ENCODE assay signal across 26 cellular contexts in genomic region chr3:197552198-197552597, GRCh38.
"Had no signal": no experiment of that assay in that cellular context is flagged by ENCODE, and none has a peak within 500 bp of the region (broad histone marks: within the 10 kb centered on the region; RNA-seq: fewer than 3 reads in every experiment).

No MANE protein-coding gene starts in this region.

- H3K27ac ChIP-seq: esophagus squamous epithelium, heart right ventricle, lower lobe of right lung, prostate gland, right atrium auricular region, sigmoid colon, testis, tibial artery had no signal

- H3K36me3 ChIP-seq: esophagus squamous epithelium, heart right ventricle, lower lobe of right lung, prostate gland, right atrium auricular region, sigmoid colon, tibial artery had no signal

- H3K27me3 ChIP-seq: testis had no signal

- H3K9me3 ChIP-seq: esophagus squamous epithelium, heart right ventricle, lower lobe of right lung, prostate gland, right atrium auricular region, sigmoid colon, testis, tibial artery had no signal

- DNase-seq: cortex of kidney; effector memory CD8-positive, alpha-beta T cell; erythroblast; esophagus squamous epithelium; foreskin melanocyte; glutamatergic neuron; heart right ventricle; hippocampal formation; left cardiac atrium; left ventricle myocardium superior; lower lobe of right lung; naive thymus-derived CD8-positive, alpha-beta T cell; nucleus accumbens; sigmoid colon; stimulated activated CD4-positive, alpha-beta T cell treated with anti-CD3 and anti-CD28 coated beads, Interleukin-2, amount 100 ng/mL, for 24 hours; stimulated activated CD4-positive, alpha-beta T cell treated with anti-CD3 and anti-CD28 coated beads, Interleukin-4, amount 100 ng/mL, for 24 hours; stimulated activated naive CD8-positive, alpha-beta T cell treated with anti-CD3 and anti-CD28 coated beads, Interleukin-15, Interleukin-2, amounts not matched to agents 100 U/mL and 50 U/mL, for 24 hours; substantia nigra; testis; tibial artery had no signal

- H3K27ac Mint-ChIP-seq: effector memory CD8-positive, alpha-beta T cell; stimulated activated memory B cell treated with anti-CD40 and anti-IgM and Interleukin-4, amounts not matched to agents 10 μg/mL and 1 μg/mL and 100 μg/mL, for 72 hours; type B pancreatic cell had no signal

- H3K9me3 Mint-ChIP-seq: effector memory CD8-positive, alpha-beta T cell; naive thymus-derived CD8-positive, alpha-beta T cell; stimulated activated memory B cell treated with anti-CD40 and anti-IgM and Interleukin-4, amounts not matched to agents 10 μg/mL and 1 μg/mL and 100 μg/mL, for 72 hours; type B pancreatic cell had no signal

- H3K4me3 ChIP-seq: esophagus squamous epithelium, heart right ventricle, lower lobe of right lung, prostate gland, right atrium auricular region, sigmoid colon, testis, tibial artery had no signal

- FAIRE-seq: endometrium, islet of Langerhans had no signal

- H3K4me1 ChIP-seq: prostate gland had no signal

- ATAC-seq: effector memory CD8-positive, alpha-beta T cell; heart right ventricle; left cardiac atrium; left ventricle myocardium superior; lower lobe of right lung; naive thymus-derived CD8-positive, alpha-beta T cell; stimulated activated memory B cell treated with anti-CD40 and anti-IgM and Interleukin-4, amounts not matched to agents 10 μg/mL and 1 μg/mL and 100 μg/mL, for 72 hours; stimulated activated naive CD8-positive, alpha-beta T cell treated with anti-CD3 and anti-CD28 coated beads, Interleukin-15, Interleukin-2, amounts not matched to agents 100 U/mL and 50 U/mL, for 24 hours had no signal

- H3K4me3 Mint-ChIP-seq: effector memory CD8-positive, alpha-beta T cell; stimulated activated memory B cell treated with anti-CD40 and anti-IgM and Interleukin-4, amounts not matched to agents 10 μg/mL and 1 μg/mL and 100 μg/mL, for 72 hours; type B pancreatic cell had no signal

- H3K27me3 Mint-ChIP-seq: effector memory CD8-positive, alpha-beta T cell; stimulated activated memory B cell treated with anti-CD40 and anti-IgM and Interleukin-4, amounts not matched to agents 10 μg/mL and 1 μg/mL and 100 μg/mL, for 72 hours had no signal
